ENCODE assay signal across 8 cellular contexts in genomic region chr7:127253289-127254162, GRCh38. TPM values are rescaled to one million over a fixed set of nuclear protein-coding genes. Genes with fewer than 3 reads are reported as not detected.
DNase-seq lines count a peak whose midpoint lies in the region; ATAC-seq and TF ChIP-seq lines count a peak whose summit lies in the region.

No MANE protein-coding gene starts in this region.

- peak; percentile 93 for TF ChIP-seq CTCF in KMS-11 (conservative IDR thresholded peaks at IDR 0.05; ENCODE audit: low read depth, low read length)
- peak; percentile 97 for TF ChIP-seq CTCF in parathyroid adenoma (IDR thresholded peaks at IDR 0.05)

- H3K4me3 Mint-ChIP-seq in activated naive CD8-positive, alpha-beta T cell treated with anti-CD3 and anti-CD28 coated beads, Interleukin-2, amount 50 U/mL, for 24 hours: peak overlapping the region; percentile 75

- H3K27me3 ChIP-seq in KMS-11 (ENCODE audit: insufficient read depth, low read depth) (peaks cover 8% of the 10 kb centered on the region; the same call in 1 of the 2 replicates), SJCRH30 (peaks cover 7% of the 10 kb centered on the region), parathyroid adenoma (ENCODE audit: control insufficient read depth, insufficient read depth, low read length) (no peaks in the 10 kb centered on the region)

- under 1% methylated on average over 84 of the region's 84 CpGs for WGBS in urinary bladder

- H3K4me3 ChIP-seq in KMS-11 (IDR thresholded peaks at IDR 0.05; ENCODE audit: insufficient read depth, low read depth, low read length) (peak overlapping the region; percentile 42), SJCRH30 (peak overlapping the region; percentile 64), parathyroid adenoma (ENCODE audit: low read depth, low read length) (peak overlapping the region; percentile 69), urinary bladder (ENCODE audit: low read depth, low read length) (peak overlapping the region; percentile 55)

- H3K9ac ChIP-seq in KMS-11 (peak overlapping the region; percentile 46; the same call in 1 of the 2 replicates), parathyroid adenoma (peak overlapping the region; percentile 61)

- H3K36me3 Mint-ChIP-seq in activated naive CD8-positive, alpha-beta T cell treated with anti-CD3 and anti-CD28 coated beads, Interleukin-2, amount 50 U/mL, for 24 hours (ENCODE audit: low read depth): no peaks in the 10 kb centered on the region

- H3K4me1 Mint-ChIP-seq in activated naive CD8-positive, alpha-beta T cell treated with anti-CD3 and anti-CD28 coated beads, Interleukin-2, amount 50 U/mL, for 24 hours: peaks cover 14% of the 10 kb centered on the region

- peaks cover 4% of the 10 kb centered on the region for H3K4me1 ChIP-seq in KMS-11 (ENCODE audit: low read depth, poor library complexity, severe bottlenecking)
- 0 out of 2 replicates have a peak, but pooled peaks cover 2% of the 10 kb centered on the region for H3K4me1 ChIP-seq in SJCRH30
- H3K4me1 ChIP-seq in parathyroid adenoma: peaks cover 4% of the 10 kb centered on the region
- H3K4me1 ChIP-seq in urinary bladder (ENCODE audit: insufficient read depth): no peaks in the 10 kb centered on the region

- peaks cover 71% of the 10 kb centered on the region for H3K27me3 Mint-ChIP-seq in activated naive CD8-positive, alpha-beta T cell treated with anti-CD3 and anti-CD28 coated beads, Interleukin-2, amount 50 U/mL, for 24 hours

- no peak overlapping the region for H3K27ac ChIP-seq in KMS-11
- peak overlapping the region; percentile 14 for H3K27ac ChIP-seq in SJCRH30
- H3K27ac ChIP-seq in parathyroid adenoma: peak overlapping the region; percentile 18
- no peak overlapping the region for H3K27ac ChIP-seq in urinary bladder (ENCODE audit: low read depth)

- H3K4me2 ChIP-seq in KMS-11 (peak overlapping the region; percentile 98), parathyroid adenoma (ENCODE audit: low read length) (peak overlapping the region; percentile 96)

- peak; percentile 80 for ATAC-seq in GM21786 (IDR thresholded peaks at IDR 0.05; ENCODE audit: unreplicated experiment)
- ATAC-seq in activated naive CD8-positive, alpha-beta T cell treated with anti-CD3 and anti-CD28 coated beads, Interleukin-2, amount 50 U/mL, for 24 hours: peak; percentile 75

- DNase-seq in ELR (ENCODE audit: low read depth) (peak; percentile 57), SJCRH30 (peak; percentile 74 to 80), cardiac septum (ENCODE audit: low spot score) (peak; percentile 77)
- DNase-seq in activated naive CD8-positive, alpha-beta T cell treated with anti-CD3 and anti-CD28 coated beads, Interleukin-2, amount 50 U/mL, for 24 hours: peak; percentile 72

- H3K79me2 ChIP-seq in KMS-11 (ENCODE audit: insufficient read depth, low read depth) (no peaks in the 10 kb centered on the region), parathyroid adenoma (no peaks in the 10 kb centered on the region)

- H3K36me3 ChIP-seq in KMS-11 (ENCODE audit: insufficient read depth) (no peaks in the 10 kb centered on the region), SJCRH30 (no peaks in the 10 kb centered on the region), parathyroid adenoma (ENCODE audit: control insufficient read depth, insufficient read depth, low read length) (no peaks in the 10 kb centered on the region), urinary bladder (ENCODE audit: insufficient read depth) (no peaks in the 10 kb centered on the region)

- no peaks in the 10 kb centered on the region for H3K9me3 Mint-ChIP-seq in activated naive CD8-positive, alpha-beta T cell treated with anti-CD3 and anti-CD28 coated beads, Interleukin-2, amount 50 U/mL, for 24 hours

- H3K9me3 ChIP-seq in SJCRH30 (replicated peaks): no peaks in the 10 kb centered on the region
- no peaks in the 10 kb centered on the region for H3K9me3 ChIP-seq in parathyroid adenoma (ENCODE audit: control insufficient read depth, low read length)

- H4K20me1 ChIP-seq in KMS-11 (ENCODE audit: insufficient read depth): no peaks in the 10 kb centered on the region

- intact Hi-C loops in cardiac septum (cut with DNase I): loop anchor here (5.0 kb wide), 2 partner anchors 146 to 334 kb away; partner anchors contain the start of genes ARF5 and GCC1

- H3K27ac Mint-ChIP-seq in activated naive CD8-positive, alpha-beta T cell treated with anti-CD3 and anti-CD28 coated beads, Interleukin-2, amount 50 U/mL, for 24 hours: no peak overlapping the region

- peak overlapping the region; percentile 100 for H2AFZ ChIP-seq in KMS-11 (ENCODE audit: low read depth)
- peak overlapping the region; percentile 100 for H2AFZ ChIP-seq in parathyroid adenoma

RNA-seq across cellular contexts. Expression of gene GRM8, which starts 0.8 kb away (rescaled TPM):
- total RNA-seq in SJCRH30 (2014; rRNA removed; shearing (Covaris generic)): 0.36 and 1.0 TPM in 2 replicates
- total RNA-seq in cardiac septum: 0.30 TPM
- total RNA-seq in urinary bladder: 0.48 TPM
- polyA plus RNA-seq in urinary bladder: 2.1 TPM

Comparison
In these comparisons a context has a peak if more than half of its experiments do, and no peak if none do; other contexts are left out.
1. H3K27ac ChIP-seq: peak in SJCRH30 (single experiment) and parathyroid adenoma (single experiment); none in KMS-11 (single experiment) and urinary bladder (single experiment).
2. Peak in every context shown above with its lines, with median percentiles within 50 percentile points of each other: DNase-seq and H3K4me3 ChIP-seq.